Comparison of ENCODE assay signal across 15 cellular contexts in the genomic region with DNA sequence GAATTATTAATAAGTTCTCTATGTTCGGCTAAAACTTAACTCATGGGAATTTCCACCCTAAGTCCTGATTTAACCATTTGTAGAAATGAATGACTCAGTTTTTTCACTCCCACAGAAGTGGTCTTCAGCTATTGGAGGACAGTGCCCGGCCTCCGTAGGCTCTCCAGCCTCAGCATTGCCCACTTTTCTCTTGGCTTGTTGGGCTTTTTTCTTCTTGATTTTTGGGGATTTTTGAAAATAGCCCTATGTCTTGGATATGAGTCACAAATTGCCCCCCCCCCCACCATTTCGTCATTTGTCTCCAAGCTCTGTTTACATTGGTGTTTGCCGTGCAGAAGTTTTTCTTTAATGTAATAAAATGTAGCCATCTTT.
A peak's percentile ranks its signal among the peaks of the same experiment; 100 is the strongest.
DNase-seq lines count a peak whose midpoint lies in the region; ATAC-seq, FAIRE-seq and TF ChIP-seq lines count a peak whose summit lies in the region.
"Had no signal": no experiment of that assay in that cellular context is flagged by ENCODE, and none has a peak within 500 bp of the region (broad histone marks: within the 10 kb centered on the region; RNA-seq: fewer than 3 reads in every experiment).

No MANE protein-coding gene starts in this region.

- DNase-seq in CD4-positive, CD25-positive, alpha-beta regulatory T cell: no peak
- no peak for DNase-seq in GM18507 (ENCODE audit: extremely low spot score, insufficient read length, low read depth)
- DNase-seq in iris pigment epithelial cell (ENCODE audit: low read depth): peak; percentile 88
- no peak for DNase-seq in MV-4-11 (lab: John Stamatoyannopoulos, UW)
- DNase-seq in H9: no peak
- DNase-seq in NCI-H1694 (lab: John Stamatoyannopoulos, UW): no peak
- DNase-seq: anterior cingulate cortex; DMS153; stimulated activated CD4-positive, alpha-beta T cell treated with anti-CD3 and anti-CD28 coated beads, Interleukin-1b, Interleukin-23, amount 100 ng/mL, for 48 hours had no signal

- no peak overlapping the region for H3K4ac ChIP-seq in H9 (ENCODE audit: low read depth, low read length)

- no peak overlapping the region for H3K4me3 Mint-ChIP-seq in CD4-positive, CD25-positive, alpha-beta regulatory T cell
- no peak overlapping the region for H3K4me3 Mint-ChIP-seq in activated naive CD8-positive, alpha-beta T cell
- no peak overlapping the region for H3K4me3 Mint-ChIP-seq in H9

- no peak for TF ChIP-seq CTCF in H9 (conservative IDR thresholded peaks at IDR 0.05)

- no peaks in the 10 kb centered on the region for H3K79me1 ChIP-seq in H9 (ENCODE audit: insufficient read depth, low read depth, low read length, poor library complexity, severe bottlenecking)

- no peaks in the 10 kb centered on the region for H3K9me3 ChIP-seq in CD4-positive, CD25-positive, alpha-beta regulatory T cell (ENCODE audit: control insufficient read depth in 2 of 2, low read length in 2 of 2)
- H3K9me3 ChIP-seq in H9 (ENCODE audit: control insufficient read depth, low read depth, low read length): no peaks in the 10 kb centered on the region
- H3K9me3 ChIP-seq: neutrophil, thoracic aorta had no signal

- H3K56ac ChIP-seq in H9 (ENCODE audit: insufficient read length, low read depth, low read length): no peak overlapping the region

- peaks cover 9% of the 10 kb centered on the region for H3K36me3 ChIP-seq in CD4-positive, CD25-positive, alpha-beta regulatory T cell (ENCODE audit: control insufficient read depth, insufficient read depth, low read length)
- H3K36me3 ChIP-seq: neutrophil, thoracic aorta had no signal

- ATAC-seq in CD4-positive, CD25-positive, alpha-beta regulatory T cell (ENCODE audit: low read depth in 2 of 2): no peak
- ATAC-seq in GM18870 (IDR thresholded peaks at IDR 0.05; ENCODE audit: unreplicated experiment): no peak
- ATAC-seq: esophagus mucosa had no signal

- H2AK5ac ChIP-seq in H9 (ENCODE audit: insufficient read length, low read length): no peak overlapping the region

- no peak overlapping the region for H2BK15ac ChIP-seq in H9 (ENCODE audit: low read depth, low read length)

- H4K91ac ChIP-seq in H9 (ENCODE audit: insufficient read length, low read depth, low read length): no peak overlapping the region

- H4K8ac ChIP-seq in H9 (replicated peaks; ENCODE audit: insufficient read length, low read depth, low read length): no peak overlapping the region

- H3K23ac ChIP-seq in H9 (ENCODE audit: insufficient read length, low read depth, low read length): no peak overlapping the region

- H3K27ac Mint-ChIP-seq in CD4-positive, CD25-positive, alpha-beta regulatory T cell: peak overlapping the region; percentile 70 to 77 (median 72)
- peak overlapping the region; percentile 75 for H3K27ac Mint-ChIP-seq in activated naive CD8-positive, alpha-beta T cell
- no peak overlapping the region; a peak in 2 of 7 replicates for H3K27ac Mint-ChIP-seq in H9

- H4K20me1 ChIP-seq in H9 (ENCODE audit: control insufficient read depth, insufficient read depth, insufficient read length): no peaks in the 10 kb centered on the region

- H3K18ac ChIP-seq in H9 (ENCODE audit: insufficient read length, low read depth, low read length): no peak overlapping the region

- no peak overlapping the region for H2BK12ac ChIP-seq in H9 (ENCODE audit: insufficient read length, low read depth, low read length)

- H3K27me3 ChIP-seq in CD4-positive, CD25-positive, alpha-beta regulatory T cell (ENCODE audit: control insufficient read depth, insufficient read depth, low read length): no peaks in the 10 kb centered on the region
- H3K27me3 ChIP-seq in H9 (ENCODE audit: insufficient read depth, low read length): no peaks in the 10 kb centered on the region
- H3K27me3 ChIP-seq: neutrophil had no signal

- no CpG with 5 or more reads among the region's 5 CpGs for WGBS in H9 (ENCODE audit: extremely low coverage, insufficient read length, low lambda C conversion rate)

- H3K14ac ChIP-seq in H9 (ENCODE audit: insufficient read depth, low read length): no peak overlapping the region

- H3K4me1 Mint-ChIP-seq in CD4-positive, CD25-positive, alpha-beta regulatory T cell: peaks cover 14 to 84% (median 47%) of the 10 kb centered on the region in 4 donors
- H3K4me1 Mint-ChIP-seq in activated naive CD8-positive, alpha-beta T cell (ENCODE audit: low read depth): peaks cover 68% of the 10 kb centered on the region
- H3K4me1 Mint-ChIP-seq in H9: peaks cover 0 to 12% of the 10 kb centered on the region in 2 experiments; a peak in 2 of 4 replicates

- H3K4me3 ChIP-seq in CD4-positive, CD25-positive, alpha-beta regulatory T cell (ENCODE audit: low read depth, low read length): no peak overlapping the region
- H3K4me3 ChIP-seq: thoracic aorta had no signal

- H2BK5ac ChIP-seq in H9 (ENCODE audit: insufficient read length, low read length): no peak overlapping the region

- H3K27me3 Mint-ChIP-seq in CD4-positive, CD25-positive, alpha-beta regulatory T cell: no peaks in the 10 kb centered on the region
- no peaks in the 10 kb centered on the region for H3K27me3 Mint-ChIP-seq in activated naive CD8-positive, alpha-beta T cell
- no peaks in the 10 kb centered on the region for H3K27me3 Mint-ChIP-seq in H9 (ENCODE audit: low read depth)

- peak overlapping the region; percentile 52 for H3K27ac ChIP-seq in CD4-positive, CD25-positive, alpha-beta regulatory T cell (ENCODE audit: insufficient read depth, low read length, poor library complexity, severe bottlenecking)
- H3K27ac ChIP-seq in H9 (ENCODE audit: insufficient read length, low read depth, low read length): no peak overlapping the region
- H3K27ac ChIP-seq: neutrophil, thoracic aorta had no signal

- H2BK20ac ChIP-seq in H9 (ENCODE audit: low read depth, low read length, poor library complexity, severe bottlenecking): no peak overlapping the region

- H3K4me1 ChIP-seq in CD4-positive, CD25-positive, alpha-beta regulatory T cell (ENCODE audit: control insufficient read depth, insufficient read depth, low read length, poor library complexity, severe bottlenecking): peaks cover 14% of the 10 kb centered on the region
- H3K4me1 ChIP-seq in H9 (ENCODE audit: insufficient read depth, low read length): 0 out of 2 replicates have a peak, but pooled peaks cover 2% of the 10 kb centered on the region

- no peaks in the 10 kb centered on the region for H3K23me2 ChIP-seq in H9 (ENCODE audit: insufficient read length, low read depth, low read length, poor library complexity, severe bottlenecking)

- H3K9ac ChIP-seq in H9 (ENCODE audit: extremely low read depth, insufficient read length, low read length): no peak overlapping the region

- H3K9me3 Mint-ChIP-seq in CD4-positive, CD25-positive, alpha-beta regulatory T cell: no peaks in the 10 kb centered on the region
- no peaks in the 10 kb centered on the region for H3K9me3 Mint-ChIP-seq in activated naive CD8-positive, alpha-beta T cell (ENCODE audit: low read depth)
- H3K9me3 Mint-ChIP-seq in H9: no peaks in the 10 kb centered on the region

- no peak overlapping the region for H2BK120ac ChIP-seq in H9 (ENCODE audit: low read depth, low read length, poor library complexity, severe bottlenecking)

- peaks cover 3% of the 10 kb centered on the region for H3K36me3 Mint-ChIP-seq in CD4-positive, CD25-positive, alpha-beta regulatory T cell
- H3K36me3 Mint-ChIP-seq in activated naive CD8-positive, alpha-beta T cell: peaks cover 3% of the 10 kb centered on the region
- H3K36me3 Mint-ChIP-seq in H9 (ENCODE audit: insufficient read depth in 1 of 3, low read depth in 3 of 3): no peaks in the 10 kb centered on the region

- H3K4me2 ChIP-seq in H9 (ENCODE audit: insufficient read depth, insufficient read length, low read length): no peak overlapping the region

- H2AFZ ChIP-seq in H9 (ENCODE audit: low read length): no peak overlapping the region

- FAIRE-seq in GM18507 (lab: Jason Lieb, UNC): peak; percentile 78
- FAIRE-seq: keratinocyte had no signal

- no peak overlapping the region for H3T11ph ChIP-seq in H9 (ENCODE audit: low read length)

- no peak overlapping the region for H4K5ac ChIP-seq in H9 (ENCODE audit: insufficient read length, low read depth, low read length)

- H3K79me2 ChIP-seq in H9 (ENCODE audit: insufficient read depth, low read length): no peaks in the 10 kb centered on the region

Comparison
In these comparisons a context has a peak if more than half of its experiments do, and no peak if none do; other contexts are left out.
1. H3K27ac Mint-ChIP-seq: peak in CD4-positive, CD25-positive, alpha-beta regulatory T cell (3 of 3) and activated naive CD8-positive, alpha-beta T cell (single experiment); none in H9 (0 of 3).